Comparison of ENCODE assay signal across 18 cellular contexts in genomic region chr4:177938226-177938625, GRCh38.
"Had no signal": no experiment of that assay in that cellular context is flagged by ENCODE, and none has a peak within 500 bp of the region (broad histone marks: within the 10 kb centered on the region; RNA-seq: fewer than 3 reads in every experiment).

No MANE protein-coding gene starts in this region.

- H3K4me1 Mint-ChIP-seq: immature natural killer cell, naive B cell, nephron progenitor cell had no signal

- H3K9me3 Mint-ChIP-seq: type B pancreatic cell had no signal

- H3K4me3 Mint-ChIP-seq: immature natural killer cell, naive B cell, nephron progenitor cell, type B pancreatic cell had no signal

- H3K36me3 Mint-ChIP-seq: immature natural killer cell, naive B cell, type B pancreatic cell had no signal

- H3K27ac Mint-ChIP-seq: immature natural killer cell, naive B cell, nephron progenitor cell, type B pancreatic cell had no signal

- DNase-seq: colonic mucosa; dermis blood vessel endothelial cell; gastrocnemius medialis; immature natural killer cell; left colon; left ventricle myocardium superior; mesenchymal stem cell; midbrain; naive B cell; nephron progenitor cell; psoas muscle; stimulated activated CD4-positive, alpha-beta T cell treated with anti-CD3 and anti-CD28 coated beads, Interleukin-2, amount 100 ng/mL, for 24 hours; stimulated activated CD4-positive, alpha-beta T cell treated with anti-CD3 and anti-CD28 coated beads, Interleukin-4, amount 100 ng/mL, for 4 hours; stimulated activated naive CD4-positive, alpha-beta T cell had no signal

- ATAC-seq: gastrocnemius medialis, left colon, left ventricle myocardium superior, psoas muscle, sciatic nerve had no signal

- H3K27me3 Mint-ChIP-seq: naive B cell, type B pancreatic cell had no signal

- FAIRE-seq: keratinocyte, urothelium cell line had no signal
